8 cellular contexts compared by ENCODE assay signal in genomic region chr5:95261369-95262175, GRCh38. TPM values are rescaled to one million over a fixed set of nuclear protein-coding genes. Genes with fewer than 3 reads are reported as not detected.
DNase-seq lines count a peak whose midpoint lies in the region; ATAC-seq and TF ChIP-seq lines count a peak whose summit lies in the region.

No MANE protein-coding gene starts in this region.

- intact Hi-C loops in activated CD4-positive, alpha-beta T cell treated with anti-CD3 and anti-CD28 coated beads for 36 hours (cut with DNase I, micrococcal nuclease), result loop anchor here (1.0 kb wide), 1 partner anchor 293 kb away; no protein-coding TSS in a partner anchor

- DNase-seq in activated CD4-positive, alpha-beta T cell treated with anti-CD3 and anti-CD28 coated beads for 36 hours, result peak; percentile 39
- DNase-seq in activated CD4-positive, alpha-beta T cell treated with anti-CD3 and anti-CD28 coated beads for 48 hours, result no peak
- peak; percentile 83 to 96 for DNase-seq in NOMO-1 (lab: John Stamatoyannopoulos, UW; ENCODE audit: unreplicated experiment in 2 of 2)
- DNase-seq in dermis microvascular lymphatic vessel endothelial cell (ENCODE audit: low read depth in 2 of 2), result peak; percentile 45 to 64
- no peak for DNase-seq in progenitor cell of endocrine pancreas (ENCODE audit: low spot score, unreplicated experiment)
- no peak for DNase-seq in activated CD8-positive, alpha-beta memory T cell treated with anti-CD3 and anti-CD28 coated beads, Interleukin-2, amount 50 U/mL, for 48 hours

- POLR2A ChIA-PET in activated CD4-positive, alpha-beta T cell treated with anti-CD3 and anti-CD28 coated beads for 36 hours (lab: Charles Lee), result no interaction called here

- no peaks in the 10 kb centered on the region for H3K4me1 Mint-ChIP-seq in activated CD4-positive, alpha-beta T cell treated with anti-CD3 and anti-CD28 coated beads for 36 hours
- no peaks in the 10 kb centered on the region for H3K4me1 Mint-ChIP-seq in progenitor cell of endocrine pancreas (ENCODE audit: low read depth)

- no peak overlapping the region for H3K4me3 Mint-ChIP-seq in activated CD4-positive, alpha-beta T cell treated with anti-CD3 and anti-CD28 coated beads for 36 hours
- H3K4me3 Mint-ChIP-seq in progenitor cell of endocrine pancreas (ENCODE audit: low read depth), result no peak overlapping the region

- peaks cover 5% of the 10 kb centered on the region for H3K27me3 Mint-ChIP-seq in activated CD4-positive, alpha-beta T cell treated with anti-CD3 and anti-CD28 coated beads for 36 hours
- no peaks in the 10 kb centered on the region for H3K27me3 Mint-ChIP-seq in progenitor cell of endocrine pancreas

- CTCF ChIA-PET in activated CD4-positive, alpha-beta T cell treated with anti-CD3 and anti-CD28 coated beads for 36 hours (lab: Charles Lee), result interaction anchor here (1.1 kb wide), 1 partner anchor 147 kb away, joined by 3 read pairs; no protein-coding TSS in a partner anchor

- no peak overlapping the region for H3K27ac Mint-ChIP-seq in activated CD4-positive, alpha-beta T cell treated with anti-CD3 and anti-CD28 coated beads for 36 hours
- H3K27ac Mint-ChIP-seq in progenitor cell of endocrine pancreas, result no peak overlapping the region

- no peaks in the 10 kb centered on the region for H3K9me3 Mint-ChIP-seq in activated CD4-positive, alpha-beta T cell treated with anti-CD3 and anti-CD28 coated beads for 36 hours (ENCODE audit: low read depth)
- no peaks in the 10 kb centered on the region for H3K9me3 Mint-ChIP-seq in progenitor cell of endocrine pancreas (ENCODE audit: low read depth)

- ATAC-seq in activated CD4-positive, alpha-beta T cell treated with anti-CD3 and anti-CD28 coated beads for 36 hours, result no peak
- ATAC-seq in HG02938 (IDR thresholded peaks at IDR 0.05; ENCODE audit: unreplicated experiment) (no peak), GM19328 (IDR thresholded peaks at IDR 0.05; ENCODE audit: unreplicated experiment) (no peak)

- no peaks in the 10 kb centered on the region for H3K36me3 Mint-ChIP-seq in activated CD4-positive, alpha-beta T cell treated with anti-CD3 and anti-CD28 coated beads for 36 hours (ENCODE audit: low read depth)
- no peaks in the 10 kb centered on the region for H3K36me3 Mint-ChIP-seq in progenitor cell of endocrine pancreas (ENCODE audit: insufficient read depth)

- TF ChIP-seq CTCF in progenitor cell of endocrine pancreas (IDR thresholded peaks at IDR 0.05; ENCODE audit: unreplicated experiment), result peak; percentile 43

RNA-seq across cellular contexts. Expression of gene MCTP1, which starts 23.3 kb away (rescaled TPM):
- under 1 TPM; 0.32 to 0.53 TPM for total RNA-seq in activated CD4-positive, alpha-beta T cell treated with anti-CD3 and anti-CD28 coated beads for 36 hours
- total RNA-seq in dermis microvascular lymphatic vessel endothelial cell (38.8 and 66.4 TPM in 2 replicates), progenitor cell of endocrine pancreas (1.7 and 2.1 TPM in 2 replicates)

Comparison
In these comparisons a context has a peak if more than half of its experiments do, and no peak if none do; other contexts are left out.
1. DNase-seq: peak in activated CD4-positive, alpha-beta T cell treated with anti-CD3 and anti-CD28 coated beads for 36 hours (single experiment), NOMO-1 (2 of 2) and dermis microvascular lymphatic vessel endothelial cell (2 of 2); none in activated CD4-positive, alpha-beta T cell treated with anti-CD3 and anti-CD28 coated beads for 48 hours (single experiment), progenitor cell of endocrine pancreas (single experiment) and activated CD8-positive, alpha-beta memory T cell treated with anti-CD3 and anti-CD28 coated beads, Interleukin-2, amount 50 U/mL, for 48 hours (single experiment).
2. RNA of gene MCTP1, which starts 23.3 kb away (total RNA-seq): 38.8 to 66.4 TPM in dermis microvascular lymphatic vessel endothelial cell; 1.7 to 2.1 TPM in progenitor cell of endocrine pancreas and 0.32 to 0.53 TPM in activated CD4-positive, alpha-beta T cell treated with anti-CD3 and anti-CD28 coated beads for 36 hours; every median in the first group is over 10 times any median in the second.